In genomic region chr9:86487222-86487841, GRCh38 we compare ENCODE assay signal across 9 cellular contexts.
DNase-seq lines count a peak whose midpoint lies in the region; ATAC-seq, FAIRE-seq and TF ChIP-seq lines count a peak whose summit lies in the region.
"Had no signal": no experiment of that assay in that cellular context is flagged by ENCODE, and none has a peak within 500 bp of the region (broad histone marks: within the 10 kb centered on the region; RNA-seq: fewer than 3 reads in every experiment).

No MANE protein-coding gene starts in this region.

- no peaks in the 10 kb centered on the region for H3K36me3 Mint-ChIP-seq in Calu3 (ENCODE audit: insufficient read depth, unreplicated experiment)
- no peaks in the 10 kb centered on the region for H3K36me3 Mint-ChIP-seq in activated CD8-positive, alpha-beta memory T cell treated with anti-CD3 and anti-CD28 coated beads, Interleukin-2, amount 10 ng/mL, durations not matched to agents 7 days and 5 days
- H3K36me3 Mint-ChIP-seq: activated naive CD4-positive, alpha-beta T cell treated with anti-CD3 and anti-CD28 coated beads, Interleukin-2, amount 50 U/mL, for 72 hours had no signal

- 0% methylated on average over 1 of the region's 1 CpG for WGBS in HepG2 (ENCODE audit: low lambda C conversion rate)

- no peaks in the 10 kb centered on the region for H3K9me3 ChIP-seq in HepG2 (ENCODE audit: low read length)

- peak; percentile 50 for TF ChIP-seq CTCF in cardiac fibroblast (IDR thresholded peaks at IDR 0.05; ENCODE audit: low read depth, low read length)
- peak; percentile 55 for TF ChIP-seq CTCF in HepG2 (CRISPR knock-in tag; IDR thresholded peaks at IDR 0.05)
- TF ChIP-seq CTCF in Calu3 (IDR thresholded peaks at IDR 0.05; ENCODE audit: unreplicated experiment) = no peak

- H3K4me2 ChIP-seq in HepG2 (ENCODE audit: low read depth, low read length) = no peak overlapping the region

- DNase-seq in Right ventricle myocardium inferior (ENCODE audit: missing footprints) = no peak
- DNase-seq in cardiac septum (ENCODE audit: low spot score) = no peak
- peak; percentile 44 for DNase-seq in NCI-H460 (ENCODE audit: extremely low read depth, low read depth)
- DNase-seq in cardiac fibroblast (ENCODE audit: low read depth in 2 of 2) = peak; percentile 77 to 87
- DNase-seq in HepG2 (ENCODE audit: low spot score) = peak; percentile 23
- no peak for DNase-seq in Calu3
- no peak for DNase-seq in activated CD8-positive, alpha-beta memory T cell treated with anti-CD3 and anti-CD28 coated beads, Interleukin-2, amount 10 ng/mL, durations not matched to agents 7 days and 5 days

- H3K27me3 ChIP-seq in HepG2 (ENCODE audit: control insufficient read depth in 1 of 2, insufficient read depth in 2 of 2, low read length in 2 of 2) = no peaks in the 10 kb centered on the region; a peak in 2 of 5 replicates

- H4K20me1 ChIP-seq in HepG2 (ENCODE audit: insufficient read depth, low read length) = no peaks in the 10 kb centered on the region

- H3K36me3 ChIP-seq in HepG2 (replicated peaks in 1 of 2; ENCODE audit: control insufficient read depth in 1 of 2, insufficient read depth in 2 of 2, low read length in 2 of 2) = no peaks in the 10 kb centered on the region

- POLR2A ChIA-PET in HepG2 (lab: Yijun Ruan, JAX) = no interaction called here

- no peak for TF ChIP-seq EP300 in HepG2 (IDR thresholded peaks at IDR 0.05; ENCODE audit: low read depth in 2 of 2, low read length in 2 of 2)
- TF ChIP-seq EP300 in HepG2 (CRISPR knock-in tag; IDR thresholded peaks at IDR 0.05; ENCODE audit: borderline replicate concordance) = no peak

- H3K9ac ChIP-seq in HepG2 (ENCODE audit: insufficient read depth, low read depth, low read length) = no peak overlapping the region

- no peak for TF ChIP-seq POLR2A in HepG2 (IDR thresholded peaks at IDR 0.05; ENCODE audit: insufficient read depth in 1 of 2, low read depth in 2 of 2, low read length in 2 of 2)

- H2AFZ ChIP-seq in HepG2 (ENCODE audit: low read length) = no peak overlapping the region

- no peak overlapping the region for H3K4me3 Mint-ChIP-seq in Calu3 (ENCODE audit: low read depth, unreplicated experiment)
- H3K4me3 Mint-ChIP-seq in activated CD8-positive, alpha-beta memory T cell treated with anti-CD3 and anti-CD28 coated beads, Interleukin-2, amount 10 ng/mL, durations not matched to agents 7 days and 5 days = no peak overlapping the region

- H3K27ac Mint-ChIP-seq in Calu3 (ENCODE audit: unreplicated experiment) = no peak overlapping the region
- H3K27ac Mint-ChIP-seq in activated CD8-positive, alpha-beta memory T cell treated with anti-CD3 and anti-CD28 coated beads, Interleukin-2, amount 10 ng/mL, durations not matched to agents 7 days and 5 days = no peak overlapping the region
- H3K27ac Mint-ChIP-seq: activated naive CD4-positive, alpha-beta T cell treated with anti-CD3 and anti-CD28 coated beads, Interleukin-2, amount 50 U/mL, for 72 hours had no signal

- no peaks in the 10 kb centered on the region for H3K4me1 ChIP-seq in HepG2 (ENCODE audit: insufficient read depth, low read length)

- no peaks in the 10 kb centered on the region for H3K27me3 Mint-ChIP-seq in Calu3 (ENCODE audit: unreplicated experiment)
- H3K27me3 Mint-ChIP-seq in activated CD8-positive, alpha-beta memory T cell treated with anti-CD3 and anti-CD28 coated beads, Interleukin-2, amount 10 ng/mL, durations not matched to agents 7 days and 5 days = no peaks in the 10 kb centered on the region

- H3K4me1 Mint-ChIP-seq in Calu3 (ENCODE audit: low read depth, unreplicated experiment) = peaks cover 25% of the 10 kb centered on the region
- H3K4me1 Mint-ChIP-seq in activated CD8-positive, alpha-beta memory T cell treated with anti-CD3 and anti-CD28 coated beads, Interleukin-2, amount 10 ng/mL, durations not matched to agents 7 days and 5 days = peaks cover 9% of the 10 kb centered on the region

- H3K4me3 ChIP-seq in cardiac fibroblast (replicated peaks in 1 of 2; ENCODE audit: low read depth in 2 of 2, low read length in 2 of 2) (no peak overlapping the region), HepG2 (replicated peaks in 1 of 3; ENCODE audit: insufficient read depth in 1 of 3, low read depth in 2 of 3, low read length in 3 of 3) (no peak overlapping the region)

- CTCF ChIA-PET in HepG2 (lab: Yijun Ruan, JAX; ENCODE audit: low intra/inter-chr PET ratio, low total read pairs) (interaction anchor here (1.2 to 2.8 kb wide), 2 partner anchors 837 to 849 kb away, joined by 4 to 15 read pairs; no protein-coding TSS in a partner anchor), Calu3 (lab: Charles Lee) (interaction anchor here (2.3 kb wide), 1 partner anchor 53 kb away, joined by 8 read pairs; no protein-coding TSS in a partner anchor)
- CTCF ChIA-PET in activated CD8-positive, alpha-beta memory T cell treated with anti-CD3 and anti-CD28 coated beads, Interleukin-2, amount 10 ng/mL, durations not matched to agents 7 days and 5 days (lab: Charles Lee) = interaction anchor here (1.0 to 2.3 kb wide), 3 partner anchors 53 to 838 kb away, joined by 3 to 7 read pairs (median 5); no protein-coding TSS in a partner anchor

- TF ChIP-seq RAD21 in HepG2 (CRISPR knock-in tag; IDR thresholded peaks at IDR 0.05) = peak; percentile 28; the same call in 1 of the 2 replicates

- H3K9me3 Mint-ChIP-seq in Calu3 (ENCODE audit: low read depth, unreplicated experiment) = no peaks in the 10 kb centered on the region
- no peaks in the 10 kb centered on the region for H3K9me3 Mint-ChIP-seq in activated CD8-positive, alpha-beta memory T cell treated with anti-CD3 and anti-CD28 coated beads, Interleukin-2, amount 10 ng/mL, durations not matched to agents 7 days and 5 days (ENCODE audit: low read depth)
- H3K9me3 Mint-ChIP-seq: activated naive CD4-positive, alpha-beta T cell treated with anti-CD3 and anti-CD28 coated beads, Interleukin-2, amount 50 U/mL, for 72 hours had no signal

- H3K79me2 ChIP-seq in HepG2 (ENCODE audit: insufficient read depth, low read length) = no peaks in the 10 kb centered on the region

- H3K27ac ChIP-seq in HepG2 (ENCODE audit: extremely low read length, insufficient read depth, low read length) = no peak overlapping the region

- in situ Hi-C loops in HepG2 (cut with HindIII; ENCODE audit: extremely low pct_ligation_motif_present, low pct_unique_long_range_greater_than_20kb) = loop anchor here (5.0 kb wide), 1 partner anchor 840 kb away; no protein-coding TSS in a partner anchor

- intact Hi-C loops in Right ventricle myocardium inferior (cut with DNase I) (loop anchor here (2.0 to 10.0 kb wide), 2 partner anchors 457 to 837 kb away; partner anchors contain the start of gene GAS1), cardiac septum (cut with DNase I) (loop anchor here (10.0 kb wide), 1 partner anchor 457 kb away; the partner anchor contains the start of gene GAS1), HepG2 (cut with micrococcal nuclease; ENCODE audit: unreplicated experiment) (loop anchor here (1.0 to 5.0 kb wide), 2 partner anchors 75 to 837 kb away; no protein-coding TSS in a partner anchor), Calu3 (cut with micrococcal nuclease; ENCODE audit: unreplicated experiment) (loop anchor here (1.0 to 5.0 kb wide), 3 partner anchors 55 to 837 kb away; partner anchors contain the start of gene GAS1)

- BruUV-seq in HepG2 (replicated peaks; lab: Mats Ljungman, UMichigan) (no TSS peak), Calu3 (replicated peaks; lab: Mats Ljungman, UMichigan) (no TSS peak)

- peak; percentile 48 for FAIRE-seq in HepG2 (lab: Jason Lieb, UNC)

- peak; percentile 79 for ATAC-seq in Right ventricle myocardium inferior
- no peak for ATAC-seq in HepG2
- no peak for ATAC-seq in activated CD8-positive, alpha-beta memory T cell treated with anti-CD3 and anti-CD28 coated beads, Interleukin-2, amount 10 ng/mL, durations not matched to agents 7 days and 5 days
- ATAC-seq in GM18517 (IDR thresholded peaks at IDR 0.05; ENCODE audit: unreplicated experiment) = no peak

TF ChIP-seq in HepG2, 621 proteins besides CTCF, POLR2A, EP300 and RAD21:
- TF ChIP-seq SMYD3 (CRISPR knock-in tag; IDR thresholded peaks at IDR 0.05) (no peak), SMC3 (IDR thresholded peaks at IDR 0.05; ENCODE audit: low read length) (peak; percentile 51; the same call in 1 of the 2 replicates), NCOA5 (CRISPR knock-in tag; IDR thresholded peaks at IDR 0.05) (no peak), HNRNPL (IDR thresholded peaks at IDR 0.05; ENCODE audit: low read depth, low read length) (no peak), U2AF2 (IDR thresholded peaks at IDR 0.05; ENCODE audit: low read depth, low read length) (no peak), STAG1 (CRISPR knock-in tag; IDR thresholded peaks at IDR 0.05) (peak; percentile 67), ONECUT2 (CRISPR knock-in tag; IDR thresholded peaks at IDR 0.05) (no peak)

Comparison
In these comparisons a context has a peak if more than half of its experiments do, and no peak if none do; other contexts are left out.
1. DNase-seq: peak in NCI-H460 (single experiment), cardiac fibroblast (2 of 2) and HepG2 (single experiment); none in Right ventricle myocardium inferior (single experiment), cardiac septum (single experiment), Calu3 (single experiment) and activated CD8-positive, alpha-beta memory T cell treated with anti-CD3 and anti-CD28 coated beads, Interleukin-2, amount 10 ng/mL, durations not matched to agents 7 days and 5 days (single experiment).